Comparison of ENCODE assay signal across 22 cellular contexts in genomic region chr4:74087481-74087880, GRCh38. TPM values are rescaled to one million over a fixed set of nuclear protein-coding genes. Genes with fewer than 3 reads are reported as not detected.
"Had no signal": no experiment of that assay in that cellular context is flagged by ENCODE, and none has a peak within 500 bp of the region (broad histone marks: within the 10 kb centered on the region; RNA-seq: fewer than 3 reads in every experiment).

No MANE protein-coding gene starts in this region.

- H3K4me1 Mint-ChIP-seq: activated naive CD4-positive, alpha-beta T cell treated with anti-CD3 and anti-CD28 coated beads, Interleukin-2, amount 10 ng/mL, durations not matched to agents 7 days and 5 days; activated naive CD8-positive, alpha-beta T cell treated with anti-CD3 and anti-CD28 coated beads for 36 hours had no signal

- ATAC-seq: activated CD4-positive, CD25-positive, alpha-beta regulatory T cell treated with anti-CD3 and anti-CD28 coated beads, Interleukin-2, amount 50 U/mL, for 24 hours; activated CD8-positive, alpha-beta T cell treated with anti-CD3 and anti-CD28 coated beads for 36 hours; activated T-cell treated with anti-CD3 and anti-CD28 coated beads, Interleukin-2, amount 50 U/mL, for 72 hours had no signal

- H3K9ac ChIP-seq: KMS-11 had no signal

- H3K27ac Mint-ChIP-seq: activated CD8-positive, alpha-beta T cell treated with anti-CD3 and anti-CD28 coated beads for 36 hours; activated naive CD4-positive, alpha-beta T cell treated with anti-CD3 and anti-CD28 coated beads, Interleukin-2, amount 10 ng/mL, durations not matched to agents 7 days and 5 days; activated naive CD8-positive, alpha-beta T cell treated with anti-CD3 and anti-CD28 coated beads for 36 hours; activated T-cell treated with anti-CD3 and anti-CD28 coated beads, Interleukin-2, amount 50 U/mL, for 72 hours; activated T-helper 2 cell treated with anti-CD3 and anti-CD28 coated beads, Interferon-gamma antibody, Interleukin-2, Interleukin-4, amounts not matched to agents 10 μg/mL and 5 μg/mL and 100 μg/mL, durations not matched to agents 14 hours and 24 hours and 36 hours; T-helper 1 cell treated with Interleukin-12 subunit alpha and Interleukin-12 subunit beta and Interleukin-4 antibody, amounts not matched to agents 30 μg/mL and 1 μg/mL, for 36 hours had no signal

- DNase-seq: activated CD4-positive, alpha-beta T cell treated with anti-CD3 and anti-CD28 coated beads for 4 hours; activated CD8-positive, alpha-beta memory T cell treated with anti-CD3 and anti-CD28 coated beads, Interleukin-2, amount 50 U/mL, for 4 hours; activated CD8-positive, alpha-beta T cell treated with anti-CD3 and anti-CD28 coated beads for 36 hours; activated gamma-delta T cell treated with Interleukin-2 at 50 U/mL for 16 hours; activated naive CD4-positive, alpha-beta T cell treated with anti-CD3 and anti-CD28 coated beads, Interleukin-2, amount 10 ng/mL, durations not matched to agents 7 days and 5 days; activated naive CD8-positive, alpha-beta T cell treated with anti-CD3 and anti-CD28 coated beads for 36 hours; activated T-cell treated with anti-CD3 and anti-CD28 coated beads, Interleukin-2, amount 50 U/mL, for 72 hours; caudate nucleus; MV-4-11; NCI-H1105; NCI-H1436; NCI-H1694 treated with DMSO at 0.1 percent for 48 hours; NCI-H2029 treated with DMSO at 0.1 percent for 48 hours; NCI-H345; NCI-H510A treated with DMSO at 0.1 percent for 48 hours; NCI-H69; NK-92 treated with Interleukin-12 subunit alpha and Interleukin-12 subunit beta, amount 100 ng/mL, for 24 hours; SHP77 treated with DMSO at 0.1 percent for 48 hours had no signal

- H3K9me3 Mint-ChIP-seq: activated CD8-positive, alpha-beta T cell treated with anti-CD3 and anti-CD28 coated beads for 36 hours; activated naive CD4-positive, alpha-beta T cell treated with anti-CD3 and anti-CD28 coated beads, Interleukin-2, amount 10 ng/mL, durations not matched to agents 7 days and 5 days; activated naive CD8-positive, alpha-beta T cell treated with anti-CD3 and anti-CD28 coated beads for 36 hours; activated T-cell treated with anti-CD3 and anti-CD28 coated beads, Interleukin-2, amount 50 U/mL, for 72 hours; activated T-helper 2 cell treated with anti-CD3 and anti-CD28 coated beads, Interferon-gamma antibody, Interleukin-2, Interleukin-4, amounts not matched to agents 10 μg/mL and 5 μg/mL and 100 μg/mL, durations not matched to agents 14 hours and 24 hours and 36 hours; T-helper 1 cell treated with Interleukin-12 subunit alpha and Interleukin-12 subunit beta and Interleukin-4 antibody, amounts not matched to agents 30 μg/mL and 1 μg/mL, for 36 hours had no signal

- H3K4me2 ChIP-seq: KMS-11 had no signal

- H3K27ac ChIP-seq: KMS-11 had no signal

- H3K27me3 Mint-ChIP-seq: activated naive CD4-positive, alpha-beta T cell treated with anti-CD3 and anti-CD28 coated beads, Interleukin-2, amount 10 ng/mL, durations not matched to agents 7 days and 5 days had no signal

- H3K36me3 Mint-ChIP-seq: activated naive CD4-positive, alpha-beta T cell treated with anti-CD3 and anti-CD28 coated beads, Interleukin-2, amount 10 ng/mL, durations not matched to agents 7 days and 5 days; activated naive CD8-positive, alpha-beta T cell treated with anti-CD3 and anti-CD28 coated beads for 36 hours had no signal

- H3K4me3 Mint-ChIP-seq: activated CD8-positive, alpha-beta T cell treated with anti-CD3 and anti-CD28 coated beads for 36 hours; activated naive CD4-positive, alpha-beta T cell treated with anti-CD3 and anti-CD28 coated beads, Interleukin-2, amount 10 ng/mL, durations not matched to agents 7 days and 5 days; activated naive CD8-positive, alpha-beta T cell treated with anti-CD3 and anti-CD28 coated beads for 36 hours; activated T-cell treated with anti-CD3 and anti-CD28 coated beads, Interleukin-2, amount 50 U/mL, for 72 hours; T-helper 1 cell treated with Interleukin-12 subunit alpha and Interleukin-12 subunit beta and Interleukin-4 antibody, amounts not matched to agents 30 μg/mL and 1 μg/mL, for 36 hours had no signal

RNA-seq across cellular contexts. Expression of gene CXCL2, which starts 11.5 kb away (rescaled TPM):
- total RNA-seq: activated CD8-positive, alpha-beta T cell treated with anti-CD3 and anti-CD28 coated beads for 36 hours; activated naive CD8-positive, alpha-beta T cell treated with anti-CD3 and anti-CD28 coated beads for 36 hours; activated T-cell treated with anti-CD3 and anti-CD28 coated beads, Interleukin-2, amount 50 U/mL, for 72 hours; activated T-helper 2 cell treated with anti-CD3 and anti-CD28 coated beads, Interferon-gamma antibody, Interleukin-2, Interleukin-4, amounts not matched to agents 10 μg/mL and 5 μg/mL and 100 μg/mL, durations not matched to agents 14 hours and 24 hours and 36 hours had no signal

RNA-seq across cellular contexts. Expression of gene CXCL3, which starts 49.0 kb away (rescaled TPM):
- total RNA-seq: activated CD8-positive, alpha-beta T cell treated with anti-CD3 and anti-CD28 coated beads for 36 hours; activated naive CD8-positive, alpha-beta T cell treated with anti-CD3 and anti-CD28 coated beads for 36 hours; activated T-cell treated with anti-CD3 and anti-CD28 coated beads, Interleukin-2, amount 50 U/mL, for 72 hours had no signal
